8 cellular contexts compared by ENCODE assay signal in the genomic region with DNA sequence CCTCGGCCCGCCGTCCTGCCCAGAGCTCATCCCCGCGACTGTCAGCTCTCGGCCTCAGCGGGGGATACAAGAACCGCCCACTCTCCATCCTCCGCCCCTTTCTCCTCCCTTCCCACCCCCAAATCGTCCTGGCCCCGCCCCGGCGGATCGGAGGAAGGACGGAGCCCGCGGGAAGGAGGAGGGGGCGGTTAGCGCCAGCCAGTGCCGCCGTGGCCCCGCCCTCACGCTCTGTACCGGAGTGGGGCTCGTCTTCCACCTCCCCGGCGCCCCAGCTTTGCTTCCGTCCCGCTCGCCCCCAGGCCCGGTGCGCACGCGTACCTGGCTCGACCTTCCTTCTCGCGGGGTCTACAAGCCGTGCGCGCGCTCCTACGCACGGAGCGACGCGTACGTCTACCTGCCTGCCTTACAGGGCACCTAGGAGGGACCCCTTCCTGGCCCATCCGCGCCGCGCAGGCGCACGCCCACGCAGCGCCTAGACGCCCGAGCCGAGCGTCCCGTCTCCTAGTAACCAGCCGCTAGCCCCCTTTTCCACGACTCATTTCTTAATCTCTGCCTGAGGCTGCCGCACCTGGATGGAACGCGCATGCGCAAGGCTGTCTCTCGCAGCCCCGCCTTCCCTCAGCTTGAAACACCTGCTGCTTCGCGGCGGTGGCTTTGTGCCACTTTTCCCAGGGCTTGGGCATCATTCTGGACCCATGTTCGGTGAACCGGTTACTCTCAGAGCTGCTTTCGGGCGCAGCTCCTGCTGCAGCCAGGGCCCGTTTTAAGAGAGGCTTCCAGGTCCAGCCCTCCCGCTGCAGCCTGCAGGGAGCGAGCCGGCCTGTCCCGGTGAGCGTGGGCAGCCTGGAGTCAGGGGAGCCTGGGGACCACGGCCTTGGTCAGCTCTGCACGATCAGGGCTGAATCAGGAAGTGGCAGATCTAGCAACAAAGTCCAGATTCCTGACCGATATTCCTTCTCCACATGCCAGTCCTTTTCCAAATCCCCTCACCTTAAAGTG. TPM values are rescaled to one million over a fixed set of nuclear protein-coding genes. Genes with fewer than 3 reads are reported as not detected.
DNase-seq lines count a peak whose midpoint lies in the region; ATAC-seq and TF ChIP-seq lines count a peak whose summit lies in the region.

A gene with protein sequence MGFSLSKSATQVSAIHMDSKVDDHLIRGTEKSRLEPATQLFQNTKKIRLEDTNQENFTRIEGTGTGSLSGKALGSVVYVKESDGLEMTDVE (plus strand): TSS at position 598 of the 999 bp plus-strand sequence. CDS start 8,852 bp downstream, outside the sequence.

- peak within 1 kb of the TSS; percentile 63 to 91 (median 74) for H3K4me3 ChIP-seq in fibroblast of lung (replicated peaks in 1 of 4; ENCODE audit: control extremely low read depth in 1 of 4, insufficient read depth in 1 of 4, low read depth in 3 of 4, low read length in 4 of 4)
- H3K4me3 ChIP-seq in naive thymus-derived CD4-positive, alpha-beta T cell (ENCODE audit: low read length) = peak within 1 kb of the TSS; percentile 97

- peak; percentile 95 for ATAC-seq in naive thymus-derived CD4-positive, alpha-beta T cell
- peak; percentile 97 for ATAC-seq in stimulated activated memory B cell treated with anti-CD40 and anti-IgM and Interleukin-4, amounts not matched to agents 10 μg/mL and 1 μg/mL and 100 μg/mL, for 72 hours

- peaks cover 0 to 24% (median 6%) of the 10 kb centered on the region in 11 donors for H3K9me3 Mint-ChIP-seq in naive thymus-derived CD4-positive, alpha-beta T cell
- H3K9me3 Mint-ChIP-seq in stimulated activated memory B cell treated with anti-CD40 and anti-IgM and Interleukin-4, amounts not matched to agents 10 μg/mL and 1 μg/mL and 100 μg/mL, for 72 hours = no peaks in the 10 kb centered on the region

- no peaks in the 10 kb centered on the region for H3K79me2 ChIP-seq in fibroblast of lung (ENCODE audit: control insufficient read depth, insufficient read depth, low read length)

- POLR2A ChIA-PET in naive thymus-derived CD4-positive, alpha-beta T cell (lab: Charles Lee) = interaction anchor here (0.6 to 4.7 kb wide), 19 partner anchors 12 to 1151 kb away, joined by 3 to 101 read pairs (median 4); partner anchors contain the start of genes EIF5B, LIPT1, MITD1 and MRPL30

- H3K27me3 ChIP-seq in fibroblast of lung (ENCODE audit: control insufficient read depth, insufficient read depth, low read length) = no peaks in the 10 kb centered on the region
- H3K27me3 ChIP-seq in naive thymus-derived CD4-positive, alpha-beta T cell (ENCODE audit: control insufficient read depth in 2 of 2, insufficient read depth in 2 of 2, low read length in 2 of 2) = no peaks in the 10 kb centered on the region

- intact Hi-C loops in naive thymus-derived CD4-positive, alpha-beta T cell (cut with micrococcal nuclease) = loop anchor here (1.0 to 10.0 kb wide), 11 partner anchors 13 to 1145 kb away; partner anchors contain the start of genes LIPT1 (in 2 of the 2), MITD1 (in 2 of the 2), MRPL30 (in 2 of the 2) and TSGA10 (in 2 of the 2)

- peak within 1 kb of the TSS; percentile 90 to 99 (median 97) for H3K4me3 Mint-ChIP-seq in naive thymus-derived CD4-positive, alpha-beta T cell
- H3K4me3 Mint-ChIP-seq in stimulated activated memory B cell treated with anti-CD40 and anti-IgM and Interleukin-4, amounts not matched to agents 10 μg/mL and 1 μg/mL and 100 μg/mL, for 72 hours = peak within 1 kb of the TSS; percentile 85

- CTCF ChIA-PET in naive thymus-derived CD4-positive, alpha-beta T cell (lab: Charles Lee) = interaction anchor here (0.5 to 0.6 kb wide), 2 partner anchors 14 to 305 kb away, joined by 3 to 4 read pairs; no protein-coding TSS in a partner anchor

- no peaks in the 10 kb centered on the region for H3K36me3 ChIP-seq in fibroblast of lung (ENCODE audit: control insufficient read depth, insufficient read depth, low read length)
- H3K36me3 ChIP-seq in naive thymus-derived CD4-positive, alpha-beta T cell (ENCODE audit: control insufficient read depth in 2 of 3, insufficient read depth in 3 of 3, low read length in 3 of 3) = no peaks in the 10 kb centered on the region

- peak within 1 kb of the TSS; percentile 85 for H3K4me2 ChIP-seq in fibroblast of lung (ENCODE audit: extremely low read depth, insufficient read depth, low read length)

- peak within 1 kb of the TSS; percentile 92 to 99 (median 98) for H3K27ac Mint-ChIP-seq in naive thymus-derived CD4-positive, alpha-beta T cell
- H3K27ac Mint-ChIP-seq in stimulated activated memory B cell treated with anti-CD40 and anti-IgM and Interleukin-4, amounts not matched to agents 10 μg/mL and 1 μg/mL and 100 μg/mL, for 72 hours = peak within 1 kb of the TSS; percentile 86

- no peaks in the 10 kb centered on the region for H4K20me1 ChIP-seq in fibroblast of lung (ENCODE audit: control insufficient read depth, extremely low read depth, insufficient read depth, low read length)

- DNase-seq in EH (ENCODE audit: low read depth) = peak; percentile 85
- DNase-seq in H4 (ENCODE audit: low spot score) = peak; percentile 85
- peak; percentile 78 for DNase-seq in LHCN-M2 (ENCODE audit: low read depth)
- DNase-seq in RKO (ENCODE audit: low spot score) = peak; percentile 92
- peak; percentile 94 to 95 for DNase-seq in activated T-helper 1 cell treated with anti-CD3 and anti-CD28 coated beads, Interleukin-2, amount 50 U/mL, for 16 hours (ENCODE audit: low read depth in 1 of 2, low spot score in 1 of 2)
- peak; percentile 78 to 82 for DNase-seq in fibroblast of lung (ENCODE audit: low read depth in 2 of 2)
- peak; percentile 89 to 98 (median 96) for DNase-seq in naive thymus-derived CD4-positive, alpha-beta T cell

- H2AFZ ChIP-seq in fibroblast of lung (ENCODE audit: low read length) = peak within 1 kb of the TSS; percentile 87

- peak within 1 kb of the TSS; percentile 42 for H3K9ac ChIP-seq in fibroblast of lung (ENCODE audit: insufficient read depth, low read length)

- no peaks in the 10 kb centered on the region for H3K9me3 ChIP-seq in fibroblast of lung (ENCODE audit: control insufficient read depth, insufficient read depth, low read depth, low read length)
- H3K9me3 ChIP-seq in naive thymus-derived CD4-positive, alpha-beta T cell (ENCODE audit: control insufficient read depth in 2 of 3, low read length in 3 of 3) = no peaks in the 10 kb centered on the region

- peaks cover 0 to 41% (median 0%) of the 10 kb centered on the region in 5 donors for H3K27me3 Mint-ChIP-seq in naive thymus-derived CD4-positive, alpha-beta T cell
- no peaks in the 10 kb centered on the region for H3K27me3 Mint-ChIP-seq in stimulated activated memory B cell treated with anti-CD40 and anti-IgM and Interleukin-4, amounts not matched to agents 10 μg/mL and 1 μg/mL and 100 μg/mL, for 72 hours

- peaks cover 0 to 25% (median 13%) of the 10 kb centered on the region in 5 donors for H3K36me3 Mint-ChIP-seq in naive thymus-derived CD4-positive, alpha-beta T cell
- peaks cover 4% of the 10 kb centered on the region for H3K36me3 Mint-ChIP-seq in stimulated activated memory B cell treated with anti-CD40 and anti-IgM and Interleukin-4, amounts not matched to agents 10 μg/mL and 1 μg/mL and 100 μg/mL, for 72 hours

- no peak for TF ChIP-seq CTCF in fibroblast of lung (conservative IDR thresholded peaks at IDR 0.05 in 1 of 2, IDR thresholded peaks at IDR 0.05 in 1 of 2; ENCODE audit: low read depth in 1 of 2, low read length in 2 of 2)

- H3K27ac ChIP-seq in fibroblast of lung (ENCODE audit: insufficient read depth, low read length) = no peak within 1 kb of the TSS
- H3K27ac ChIP-seq in naive thymus-derived CD4-positive, alpha-beta T cell (ENCODE audit: low read depth, low read length) = peak within 1 kb of the TSS; percentile 82

- peaks cover 2% of the 10 kb centered on the region for H3K4me1 ChIP-seq in fibroblast of lung (ENCODE audit: control insufficient read depth, extremely low read depth, insufficient read depth, low read length)
- peaks cover 13% of the 10 kb centered on the region in 2 donors for H3K4me1 ChIP-seq in naive thymus-derived CD4-positive, alpha-beta T cell (ENCODE audit: control insufficient read depth in 2 of 2, insufficient read depth in 2 of 2, low read length in 2 of 2)

- H3K4me1 Mint-ChIP-seq in naive thymus-derived CD4-positive, alpha-beta T cell = peaks cover 0 to 31% (median 25%) of the 10 kb centered on the region in 7 donors
- H3K4me1 Mint-ChIP-seq in stimulated activated memory B cell treated with anti-CD40 and anti-IgM and Interleukin-4, amounts not matched to agents 10 μg/mL and 1 μg/mL and 100 μg/mL, for 72 hours = peaks cover 6% of the 10 kb centered on the region

RNA-seq across cellular contexts. Expression of the gene that starts here (rescaled TPM):
- total RNA-seq in H4 (2014; rRNA removed; shearing (Covaris generic)) = 0.37 and 3.8 TPM in 2 replicates
- total RNA-seq in LHCN-M2 (2014; rRNA removed) = not detected in 2 replicates
- not detected for polyA plus RNA-seq in LHCN-M2 (2012)
- total RNA-seq in fibroblast of lung = under 0.01 TPM in 1 of 2 replicates, not detected in the other
- polyA plus RNA-seq in fibroblast of lung = 0.07 and 0.09 TPM in 2 replicates
- 0.09 and 0.13 TPM in 2 replicates for polyA plus RNA-seq in fibroblast of lung (2012)
- not detected in 2 replicates for polyA minus RNA-seq in fibroblast of lung (ENCODE audit: low replicate concordance)
- total RNA-seq in naive thymus-derived CD4-positive, alpha-beta T cell = 1 to 10 TPM in 4 of 5 experiments, under 1 TPM in 1; 0.48 to 3.8 (median 3.1) TPM
- polyA plus RNA-seq in naive thymus-derived CD4-positive, alpha-beta T cell = 1 to 10 TPM; 7.2 to 7.8 TPM

Comparison
In these comparisons a context has a peak if more than half of its experiments do, and no peak if none do; other contexts are left out.
1. Peak in DNase-seq in LHCN-M2; RNA of the gene not detected or under 1 TPM.
2. Peak in DNase-seq, H3K4me3 ChIP-seq, H3K9ac ChIP-seq and H3K4me2 ChIP-seq in fibroblast of lung; RNA of the gene not detected or under 1 TPM.